1 cellular context compared by ENCODE assay signal in the genomic region with DNA sequence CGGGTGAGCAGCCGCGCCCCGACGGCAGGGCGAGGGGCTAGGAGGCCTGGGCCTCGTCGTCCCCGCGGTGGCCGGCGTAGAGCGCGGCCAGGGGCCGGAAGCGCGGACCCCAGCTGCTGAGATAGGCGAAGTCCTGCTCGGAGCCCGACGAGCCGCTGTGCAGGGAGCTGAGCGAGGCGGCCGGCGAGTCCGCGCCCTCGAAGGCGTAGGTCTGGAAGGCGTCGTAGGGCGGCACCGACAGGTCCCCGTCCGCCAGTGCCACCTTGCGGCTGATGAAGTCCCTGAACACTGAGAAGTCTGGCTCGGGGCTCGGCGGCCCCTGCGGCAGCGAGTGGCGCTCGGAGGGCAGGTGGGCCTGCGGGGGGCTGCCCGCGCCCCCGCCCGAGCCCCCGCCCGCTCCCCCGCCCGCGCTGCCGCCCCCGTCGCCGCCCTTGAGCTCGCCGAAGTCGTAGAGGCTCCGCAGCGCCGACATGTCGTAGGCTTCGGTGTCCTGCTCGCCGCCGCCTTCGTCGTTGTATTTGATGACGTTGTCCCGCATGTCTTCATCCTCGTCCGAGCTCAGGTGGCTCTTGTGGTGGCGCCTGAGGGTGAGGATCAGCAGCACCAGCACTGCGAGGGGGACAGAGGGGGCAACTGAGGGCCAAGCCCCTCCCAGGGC.
TF ChIP-seq lines count a peak whose summit lies in the region.

No MANE protein-coding gene starts in this region.

TF ChIP-seq in K562, 482 proteins besides CTCF, POLR2A, EP300 and RAD21 (continued from another document):
- TF ChIP-seq, protein P1, sequence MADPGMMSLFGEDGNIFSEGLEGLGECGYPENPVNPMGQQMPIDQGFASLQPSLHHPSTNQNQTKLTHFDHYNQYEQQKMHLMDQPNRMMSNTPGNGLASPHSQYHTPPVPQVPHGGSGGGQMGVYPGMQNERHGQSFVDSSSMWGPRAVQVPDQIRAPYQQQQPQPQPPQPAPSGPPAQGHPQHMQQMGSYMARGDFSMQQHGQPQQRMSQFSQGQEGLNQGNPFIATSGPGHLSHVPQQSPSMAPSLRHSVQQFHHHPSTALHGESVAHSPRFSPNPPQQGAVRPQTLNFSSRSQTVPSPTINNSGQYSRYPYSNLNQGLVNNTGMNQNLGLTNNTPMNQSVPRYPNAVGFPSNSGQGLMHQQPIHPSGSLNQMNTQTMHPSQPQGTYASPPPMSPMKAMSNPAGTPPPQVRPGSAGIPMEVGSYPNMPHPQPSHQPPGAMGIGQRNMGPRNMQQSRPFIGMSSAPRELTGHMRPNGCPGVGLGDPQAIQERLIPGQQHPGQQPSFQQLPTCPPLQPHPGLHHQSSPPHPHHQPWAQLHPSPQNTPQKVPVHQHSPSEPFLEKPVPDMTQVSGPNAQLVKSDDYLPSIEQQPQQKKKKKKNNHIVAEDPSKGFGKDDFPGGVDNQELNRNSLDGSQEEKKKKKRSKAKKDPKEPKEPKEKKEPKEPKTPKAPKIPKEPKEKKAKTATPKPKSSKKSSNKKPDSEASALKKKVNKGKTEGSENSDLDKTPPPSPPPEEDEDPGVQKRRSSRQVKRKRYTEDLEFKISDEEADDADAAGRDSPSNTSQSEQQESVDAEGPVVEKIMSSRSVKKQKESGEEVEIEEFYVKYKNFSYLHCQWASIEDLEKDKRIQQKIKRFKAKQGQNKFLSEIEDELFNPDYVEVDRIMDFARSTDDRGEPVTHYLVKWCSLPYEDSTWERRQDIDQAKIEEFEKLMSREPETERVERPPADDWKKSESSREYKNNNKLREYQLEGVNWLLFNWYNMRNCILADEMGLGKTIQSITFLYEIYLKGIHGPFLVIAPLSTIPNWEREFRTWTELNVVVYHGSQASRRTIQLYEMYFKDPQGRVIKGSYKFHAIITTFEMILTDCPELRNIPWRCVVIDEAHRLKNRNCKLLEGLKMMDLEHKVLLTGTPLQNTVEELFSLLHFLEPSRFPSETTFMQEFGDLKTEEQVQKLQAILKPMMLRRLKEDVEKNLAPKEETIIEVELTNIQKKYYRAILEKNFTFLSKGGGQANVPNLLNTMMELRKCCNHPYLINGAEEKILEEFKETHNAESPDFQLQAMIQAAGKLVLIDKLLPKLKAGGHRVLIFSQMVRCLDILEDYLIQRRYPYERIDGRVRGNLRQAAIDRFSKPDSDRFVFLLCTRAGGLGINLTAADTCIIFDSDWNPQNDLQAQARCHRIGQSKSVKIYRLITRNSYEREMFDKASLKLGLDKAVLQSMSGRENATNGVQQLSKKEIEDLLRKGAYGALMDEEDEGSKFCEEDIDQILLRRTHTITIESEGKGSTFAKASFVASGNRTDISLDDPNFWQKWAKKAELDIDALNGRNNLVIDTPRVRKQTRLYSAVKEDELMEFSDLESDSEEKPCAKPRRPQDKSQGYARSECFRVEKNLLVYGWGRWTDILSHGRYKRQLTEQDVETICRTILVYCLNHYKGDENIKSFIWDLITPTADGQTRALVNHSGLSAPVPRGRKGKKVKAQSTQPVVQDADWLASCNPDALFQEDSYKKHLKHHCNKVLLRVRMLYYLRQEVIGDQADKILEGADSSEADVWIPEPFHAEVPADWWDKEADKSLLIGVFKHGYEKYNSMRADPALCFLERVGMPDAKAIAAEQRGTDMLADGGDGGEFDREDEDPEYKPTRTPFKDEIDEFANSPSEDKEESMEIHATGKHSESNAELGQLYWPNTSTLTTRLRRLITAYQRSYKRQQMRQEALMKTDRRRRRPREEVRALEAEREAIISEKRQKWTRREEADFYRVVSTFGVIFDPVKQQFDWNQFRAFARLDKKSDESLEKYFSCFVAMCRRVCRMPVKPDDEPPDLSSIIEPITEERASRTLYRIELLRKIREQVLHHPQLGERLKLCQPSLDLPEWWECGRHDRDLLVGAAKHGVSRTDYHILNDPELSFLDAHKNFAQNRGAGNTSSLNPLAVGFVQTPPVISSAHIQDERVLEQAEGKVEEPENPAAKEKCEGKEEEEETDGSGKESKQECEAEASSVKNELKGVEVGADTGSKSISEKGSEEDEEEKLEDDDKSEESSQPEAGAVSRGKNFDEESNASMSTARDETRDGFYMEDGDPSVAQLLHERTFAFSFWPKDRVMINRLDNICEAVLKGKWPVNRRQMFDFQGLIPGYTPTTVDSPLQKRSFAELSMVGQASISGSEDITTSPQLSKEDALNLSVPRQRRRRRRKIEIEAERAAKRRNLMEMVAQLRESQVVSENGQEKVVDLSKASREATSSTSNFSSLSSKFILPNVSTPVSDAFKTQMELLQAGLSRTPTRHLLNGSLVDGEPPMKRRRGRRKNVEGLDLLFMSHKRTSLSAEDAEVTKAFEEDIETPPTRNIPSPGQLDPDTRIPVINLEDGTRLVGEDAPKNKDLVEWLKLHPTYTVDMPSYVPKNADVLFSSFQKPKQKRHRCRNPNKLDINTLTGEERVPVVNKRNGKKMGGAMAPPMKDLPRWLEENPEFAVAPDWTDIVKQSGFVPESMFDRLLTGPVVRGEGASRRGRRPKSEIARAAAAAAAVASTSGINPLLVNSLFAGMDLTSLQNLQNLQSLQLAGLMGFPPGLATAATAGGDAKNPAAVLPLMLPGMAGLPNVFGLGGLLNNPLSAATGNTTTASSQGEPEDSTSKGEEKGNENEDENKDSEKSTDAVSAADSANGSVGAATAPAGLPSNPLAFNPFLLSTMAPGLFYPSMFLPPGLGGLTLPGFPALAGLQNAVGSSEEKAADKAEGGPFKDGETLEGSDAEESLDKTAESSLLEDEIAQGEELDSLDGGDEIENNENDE (IDR thresholded peaks at IDR 0.05; ENCODE audit: low read depth, low read length), result no peak
- TF ChIP-seq SMC3 (conservative IDR thresholded peaks at IDR 0.05; ENCODE audit: insufficient read depth, low read depth, low read length) (peak; percentile 68), NCOA6 (IDR thresholded peaks at IDR 0.05) (peak; percentile 93), RB1 (IDR thresholded peaks at IDR 0.05; ENCODE audit: low read depth) (peak; percentile 51; the same call in 1 of the 2 replicates), ZFX (CRISPR knock-in tag; IDR thresholded peaks at IDR 0.05) (no peak), CBFA2T2 (conservative IDR thresholded peaks at IDR 0.05) (no peak), CREM (IDR thresholded peaks at IDR 0.05; ENCODE audit: low read depth) (peak; percentile 61), NFIC (IDR thresholded peaks at IDR 0.05) (peak; percentile 73)
- TF ChIP-seq, protein P2, sequence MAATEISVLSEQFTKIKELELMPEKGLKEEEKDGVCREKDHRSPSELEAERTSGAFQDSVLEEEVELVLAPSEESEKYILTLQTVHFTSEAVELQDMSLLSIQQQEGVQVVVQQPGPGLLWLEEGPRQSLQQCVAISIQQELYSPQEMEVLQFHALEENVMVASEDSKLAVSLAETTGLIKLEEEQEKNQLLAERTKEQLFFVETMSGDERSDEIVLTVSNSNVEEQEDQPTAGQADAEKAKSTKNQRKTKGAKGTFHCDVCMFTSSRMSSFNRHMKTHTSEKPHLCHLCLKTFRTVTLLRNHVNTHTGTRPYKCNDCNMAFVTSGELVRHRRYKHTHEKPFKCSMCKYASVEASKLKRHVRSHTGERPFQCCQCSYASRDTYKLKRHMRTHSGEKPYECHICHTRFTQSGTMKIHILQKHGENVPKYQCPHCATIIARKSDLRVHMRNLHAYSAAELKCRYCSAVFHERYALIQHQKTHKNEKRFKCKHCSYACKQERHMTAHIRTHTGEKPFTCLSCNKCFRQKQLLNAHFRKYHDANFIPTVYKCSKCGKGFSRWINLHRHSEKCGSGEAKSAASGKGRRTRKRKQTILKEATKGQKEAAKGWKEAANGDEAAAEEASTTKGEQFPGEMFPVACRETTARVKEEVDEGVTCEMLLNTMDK (IDR thresholded peaks at IDR 0.05; ENCODE audit: borderline replicate concordance, insufficient read depth, low read depth, low read length, poor library complexity, severe bottlenecking), result peak; percentile 2
- TF ChIP-seq, protein P3, sequence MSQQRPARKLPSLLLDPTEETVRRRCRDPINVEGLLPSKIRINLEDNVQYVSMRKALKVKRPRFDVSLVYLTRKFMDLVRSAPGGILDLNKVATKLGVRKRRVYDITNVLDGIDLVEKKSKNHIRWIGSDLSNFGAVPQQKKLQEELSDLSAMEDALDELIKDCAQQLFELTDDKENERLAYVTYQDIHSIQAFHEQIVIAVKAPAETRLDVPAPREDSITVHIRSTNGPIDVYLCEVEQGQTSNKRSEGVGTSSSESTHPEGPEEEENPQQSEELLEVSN (IDR thresholded peaks at IDR 0.05; ENCODE audit: borderline replicate concordance in 1 of 2, extremely low read depth in 1 of 2, insufficient read depth in 1 of 2, insufficient read length in 1 of 2, low read depth in 1 of 2, low read length in 1 of 2, poor library complexity in 1 of 2, severe bottlenecking in 1 of 2), result peak in 1 of 2 experiments; percentile 26
TF ChIP-seq in K562: peak in this region for 8.
